Comparison of ENCODE assay signal across 8 cellular contexts in genomic region chr3:64489361-64490044, GRCh38.
A peak's percentile ranks its signal among the peaks of the same experiment; 100 is the strongest.
DNase-seq lines count a peak whose midpoint lies in the region; ATAC-seq and TF ChIP-seq lines count a peak whose summit lies in the region.

No MANE protein-coding gene starts in this region.

- no peaks in the 10 kb centered on the region for H3K9me3 ChIP-seq in parathyroid adenoma (ENCODE audit: control insufficient read depth, low read length)

- H3K9me3 Mint-ChIP-seq in glutamatergic neuron (ENCODE audit: unreplicated experiment): peaks cover 4% of the 10 kb centered on the region

- peaks cover 37% of the 10 kb centered on the region for H3K4me1 Mint-ChIP-seq in glutamatergic neuron (ENCODE audit: low read depth, unreplicated experiment)

- TF ChIP-seq CTCF in glutamatergic neuron (IDR thresholded peaks at IDR 0.05; ENCODE audit: partially characterized antibody, unreplicated experiment) (no peak), parathyroid adenoma (IDR thresholded peaks at IDR 0.05) (no peak)

- H3K4me3 Mint-ChIP-seq in glutamatergic neuron (ENCODE audit: unreplicated experiment): peak overlapping the region; percentile 81

- H3K27ac ChIP-seq in parathyroid adenoma: peak overlapping the region; percentile 86

- H3K4me2 ChIP-seq in parathyroid adenoma (ENCODE audit: low read length): peak overlapping the region; percentile 61

- DNase-seq in GM03348 (ENCODE audit: low spot score) (peak; percentile 10), NCI-H345 treated with DMSO at 0.1 percent for 48 hours (lab: John Stamatoyannopoulos, UW; ENCODE audit: unreplicated experiment) (peak; percentile 43), glutamatergic neuron (peak; percentile 88), AG20443 (ENCODE audit: low spot score) (no peak), GF-D8 (lab: John Stamatoyannopoulos, UW) (no peak), 8988T (no peak)

- H3K9ac ChIP-seq in parathyroid adenoma: no peak overlapping the region

- H3K27me3 ChIP-seq in parathyroid adenoma (ENCODE audit: control insufficient read depth, insufficient read depth, low read length): no peaks in the 10 kb centered on the region

- no peaks in the 10 kb centered on the region for H3K79me2 ChIP-seq in parathyroid adenoma

- peak overlapping the region; percentile 23 for H3K4me3 ChIP-seq in parathyroid adenoma (ENCODE audit: low read depth, low read length)

- peaks cover 41% of the 10 kb centered on the region for H3K4me1 ChIP-seq in parathyroid adenoma

- H3K36me3 ChIP-seq in parathyroid adenoma (ENCODE audit: control insufficient read depth, insufficient read depth, low read length): no peaks in the 10 kb centered on the region

- no peak for ATAC-seq in GM18858 (IDR thresholded peaks at IDR 0.05; ENCODE audit: unreplicated experiment)

- H3K27ac Mint-ChIP-seq in glutamatergic neuron (ENCODE audit: unreplicated experiment): peak overlapping the region; percentile 93

- H3K36me3 Mint-ChIP-seq in glutamatergic neuron (ENCODE audit: unreplicated experiment): no peaks in the 10 kb centered on the region

- H2AFZ ChIP-seq in parathyroid adenoma: peak overlapping the region; percentile 98

- peaks cover 4% of the 10 kb centered on the region for H3K27me3 Mint-ChIP-seq in glutamatergic neuron (ENCODE audit: unreplicated experiment)

Comparison
In these comparisons a context has a peak if more than half of its experiments do, and no peak if none do; other contexts are left out.
1. DNase-seq: peak in GM03348 (single experiment), NCI-H345 treated with DMSO at 0.1 percent for 48 hours (single experiment) and glutamatergic neuron (single experiment); none in AG20443 (single experiment), GF-D8 (single experiment) and 8988T (single experiment).